In the genomic region with DNA sequence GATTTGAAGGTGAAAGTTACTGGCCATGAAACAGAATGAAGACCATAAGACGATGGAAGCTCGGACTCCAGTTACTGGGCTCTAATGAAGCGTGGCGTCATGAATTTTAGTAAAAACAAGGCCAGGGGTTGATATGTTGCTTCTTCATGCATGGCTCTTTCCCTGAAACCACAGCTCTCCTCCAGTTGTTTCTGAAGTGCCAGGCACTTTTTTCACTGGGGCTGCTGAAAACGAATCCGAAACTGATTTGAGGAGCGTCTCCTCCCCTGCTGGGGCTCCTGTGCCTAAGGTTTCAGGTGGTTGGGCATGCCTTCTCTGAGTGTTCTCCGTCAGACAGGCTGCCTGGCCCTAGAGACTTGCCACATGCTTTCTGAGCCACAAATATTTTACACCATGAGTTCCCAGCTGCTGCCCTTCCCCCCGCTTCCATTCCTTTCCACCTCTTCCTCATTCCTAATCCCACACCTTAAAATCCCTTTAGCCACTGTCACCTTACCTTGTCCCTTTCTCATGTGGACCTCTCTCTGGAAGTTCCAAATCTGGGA, we compare ENCODE assay signal across 8 cellular contexts. TPM values are rescaled to one million over a fixed set of nuclear protein-coding genes. Genes with fewer than 3 reads are reported as not detected.
DNase-seq lines count a peak whose midpoint lies in the region; ATAC-seq and TF ChIP-seq lines count a peak whose summit lies in the region.

No MANE protein-coding gene starts in this region.

- POLR2A ChIA-PET in CD8-positive, alpha-beta memory T cell (lab: Charles Lee) = interaction anchor here (1.1 to 2.1 kb wide), 2 partner anchors 12 to 16 kb away, joined by 3 to 11 read pairs; partner anchors contain the start of gene CDC27

- peak overlapping the region; percentile 51 for H3K9ac ChIP-seq in MM.1S (ENCODE audit: low read length)
- no peak overlapping the region for H3K9ac ChIP-seq in trophoblast cell (ENCODE audit: low read length)

- peak overlapping the region; percentile 65 to 93 (median 84) for H3K4me3 Mint-ChIP-seq in CD8-positive, alpha-beta memory T cell

- no peak for TF ChIP-seq CTCF in MM.1S (IDR thresholded peaks at IDR 0.05; ENCODE audit: low read length)
- no peak for TF ChIP-seq CTCF in fibroblast of mammary gland (conservative IDR thresholded peaks at IDR 0.05; ENCODE audit: control insufficient read depth, insufficient read depth, low read depth, low read length)

- no peak overlapping the region for H3K4ac ChIP-seq in trophoblast cell (ENCODE audit: low read depth, low read length)

- no peaks in the 10 kb centered on the region for H4K20me1 ChIP-seq in MM.1S (ENCODE audit: insufficient read depth, low read length)

- peak overlapping the region; percentile 34 for H2BK12ac ChIP-seq in trophoblast cell (ENCODE audit: low read length)

- H3K27me3 ChIP-seq in CD8-positive, alpha-beta memory T cell (ENCODE audit: insufficient read depth, low read length, poor library complexity, severe bottlenecking) = no peaks in the 10 kb centered on the region
- no peaks in the 10 kb centered on the region for H3K27me3 ChIP-seq in MM.1S (replicated peaks; ENCODE audit: insufficient read depth, low read length)
- H3K27me3 ChIP-seq in trophoblast cell (ENCODE audit: insufficient read depth, low read length) = no peaks in the 10 kb centered on the region

- H3K9me3 ChIP-seq in CD8-positive, alpha-beta memory T cell (ENCODE audit: low read length) = no peaks in the 10 kb centered on the region
- H3K9me3 ChIP-seq in MM.1S (replicated peaks; ENCODE audit: insufficient read depth, low read length) (no peaks in the 10 kb centered on the region), trophoblast cell (ENCODE audit: insufficient read depth, low read depth, low read length) (no peaks in the 10 kb centered on the region)

- peaks cover 50 to 57% (median 51%) of the 10 kb centered on the region in 3 donors for H3K4me1 Mint-ChIP-seq in CD8-positive, alpha-beta memory T cell

- H2AFZ ChIP-seq in MM.1S (ENCODE audit: low read length) (peak overlapping the region; percentile 86), trophoblast cell (ENCODE audit: insufficient read depth, low read length, poor library complexity) (no peak overlapping the region)

- H3K9me3 Mint-ChIP-seq in CD8-positive, alpha-beta memory T cell = no peaks in the 10 kb centered on the region

- peak overlapping the region; percentile 21 for H3K14ac ChIP-seq in trophoblast cell (ENCODE audit: low read length)

- H3K36me3 ChIP-seq in CD8-positive, alpha-beta memory T cell (ENCODE audit: insufficient read depth, low read length) = no peaks in the 10 kb centered on the region
- no peaks in the 10 kb centered on the region for H3K36me3 ChIP-seq in MM.1S (replicated peaks; ENCODE audit: insufficient read depth, low read length)
- H3K36me3 ChIP-seq in trophoblast cell (ENCODE audit: control insufficient read depth in 1 of 2, insufficient read depth in 2 of 2, low read length in 2 of 2) = no peaks in the 10 kb centered on the region

- peak overlapping the region; percentile 47 for H2BK5ac ChIP-seq in trophoblast cell (ENCODE audit: low read depth, low read length, poor library complexity)

- no peak overlapping the region for H4K8ac ChIP-seq in trophoblast cell (ENCODE audit: low read depth, low read length)

- H3K27ac ChIP-seq in CD8-positive, alpha-beta memory T cell (ENCODE audit: low read depth, low read length) = peak overlapping the region; percentile 77
- H3K27ac ChIP-seq in MM.1S (ENCODE audit: low read length) (peak overlapping the region; percentile 94), trophoblast cell (ENCODE audit: low read depth, low read length) (peak overlapping the region; percentile 46)

- H3K9me2 ChIP-seq in MM.1S (replicated peaks; ENCODE audit: insufficient read depth, low read length) = no peaks in the 10 kb centered on the region

- no peak overlapping the region for H3K23ac ChIP-seq in trophoblast cell (ENCODE audit: low read length)

- H3K4me3 ChIP-seq in CD8-positive, alpha-beta memory T cell (ENCODE audit: low read length) = peak overlapping the region; percentile 45
- peak overlapping the region; percentile 49 for H3K4me3 ChIP-seq in MM.1S (ENCODE audit: low read length)
- no peak overlapping the region for H3K4me3 ChIP-seq in fibroblast of mammary gland (ENCODE audit: control insufficient read depth, low read depth, low read length)
- H3K4me3 ChIP-seq in trophoblast cell (ENCODE audit: low read depth, low read length) = no peak overlapping the region

- 89% methylated on average over 1 of the region's 9 CpGs for WGBS in trophoblast cell (ENCODE audit: extremely low coverage, insufficient coverage, insufficient read length)

- CTCF ChIA-PET in CD8-positive, alpha-beta memory T cell (lab: Charles Lee) = interaction anchor here (1.1 to 1.8 kb wide), 5 partner anchors 10 to 30 kb away, joined by 3 to 8 read pairs (median 3); no protein-coding TSS in a partner anchor

- H3K4me2 ChIP-seq in MM.1S (ENCODE audit: low read depth, low read length) = peak overlapping the region; percentile 84
- peak overlapping the region; percentile 2 for H3K4me2 ChIP-seq in trophoblast cell (ENCODE audit: low read length)

- H3K27ac Mint-ChIP-seq in CD8-positive, alpha-beta memory T cell = peak overlapping the region; percentile 88 to 98 (median 96)

- no peaks in the 10 kb centered on the region for H3K79me2 ChIP-seq in MM.1S (ENCODE audit: low read length)
- H3K79me2 ChIP-seq in trophoblast cell (ENCODE audit: control insufficient read depth, insufficient read depth, low read length, poor library complexity) = no peaks in the 10 kb centered on the region

- peaks cover 6% of the 10 kb centered on the region for H3K79me1 ChIP-seq in trophoblast cell (ENCODE audit: low read length)

- peak overlapping the region; percentile 58 for H4K91ac ChIP-seq in trophoblast cell (ENCODE audit: low read depth, low read length)

- H3F3A ChIP-seq in MM.1S (ENCODE audit: insufficient read depth, low read length) = peaks cover 36% of the 10 kb centered on the region

- peak; percentile 51 to 81 (median 67) for DNase-seq in CD8-positive, alpha-beta memory T cell
- DNase-seq in MM.1S = peak; percentile 95
- DNase-seq in activated T-cell treated with anti-CD3 and anti-CD28 coated beads for 24 hours (ENCODE audit: low read depth) = peak; percentile 56
- peak; percentile 65 for DNase-seq in fibroblast of mammary gland (ENCODE audit: low read depth)
- peak; percentile 90 to 94 for DNase-seq in trophoblast cell
- no peak for DNase-seq in NCI-H748 treated with DMSO at 0.1 percent for 48 hours (lab: John Stamatoyannopoulos, UW)
- no peak for DNase-seq in T1000 (lab: John Stamatoyannopoulos, UW)

- peak; percentile 37 for ATAC-seq in GM21367 (IDR thresholded peaks at IDR 0.05; ENCODE audit: unreplicated experiment)

- H3K36me3 Mint-ChIP-seq in CD8-positive, alpha-beta memory T cell = no peaks in the 10 kb centered on the region

- H3K18ac ChIP-seq in trophoblast cell (ENCODE audit: low read length) = peak overlapping the region; percentile 50

- no peak overlapping the region for H4K12ac ChIP-seq in trophoblast cell (ENCODE audit: low read depth, low read length)

- peak overlapping the region; percentile 23 for H2BK120ac ChIP-seq in trophoblast cell (ENCODE audit: insufficient read depth, low read length, poor library complexity)

- H3K4me1 ChIP-seq in CD8-positive, alpha-beta memory T cell (ENCODE audit: insufficient read depth, low read length) = peaks cover 39% of the 10 kb centered on the region
- H3K4me1 ChIP-seq in MM.1S (ENCODE audit: low read length) (peaks cover 41% of the 10 kb centered on the region), trophoblast cell (ENCODE audit: control insufficient read depth in 1 of 2, insufficient read depth in 2 of 2, low read length in 2 of 2) (peaks cover 25 to 35% of the 10 kb centered on the region in 2 experiments)

- H3K27me3 Mint-ChIP-seq in CD8-positive, alpha-beta memory T cell = peaks cover 0 to 2% of the 10 kb centered on the region in 2 donors

- peak overlapping the region; percentile 66 for H2AK5ac ChIP-seq in trophoblast cell (ENCODE audit: low read length)

RNA-seq across cellular contexts. Expression of gene MYL4, which starts 3.7 kb away (rescaled TPM):
- not detected for total RNA-seq in CD8-positive, alpha-beta memory T cell
- polyA plus RNA-seq in CD8-positive, alpha-beta memory T cell = not detected
- 12.4 and 12.9 TPM in 2 replicates for polyA plus RNA-seq in trophoblast cell (2013)

RNA-seq across cellular contexts. Expression of gene CDC27, which starts 16.4 kb away (rescaled TPM):
- total RNA-seq in CD8-positive, alpha-beta memory T cell = 100 to 1,000 TPM; 113 to 116 TPM
- 96.2 TPM for polyA plus RNA-seq in CD8-positive, alpha-beta memory T cell
- polyA plus RNA-seq in trophoblast cell (2013) = 46.2 and 48.6 TPM in 2 replicates

RNA-seq across cellular contexts. Expression of gene ITGB3, which starts 48.1 kb away (rescaled TPM):
- total RNA-seq in CD8-positive, alpha-beta memory T cell = under 1 TPM; 0.07 to 0.13 TPM
- polyA plus RNA-seq in CD8-positive, alpha-beta memory T cell = not detected
- polyA plus RNA-seq in trophoblast cell (2013) = 3.7 and 4.4 TPM in 2 replicates

Comparison
In these comparisons a context has a peak if more than half of its experiments do, and no peak if none do; other contexts are left out.
1. DNase-seq: peak in CD8-positive, alpha-beta memory T cell (5 of 5), MM.1S (single experiment), activated T-cell treated with anti-CD3 and anti-CD28 coated beads for 24 hours (single experiment), fibroblast of mammary gland (single experiment) and trophoblast cell (2 of 2); none in NCI-H748 treated with DMSO at 0.1 percent for 48 hours (single experiment) and T1000 (single experiment).
2. H3K4me3 ChIP-seq: peak in CD8-positive, alpha-beta memory T cell (single experiment) and MM.1S (single experiment); none in fibroblast of mammary gland (single experiment) and trophoblast cell (single experiment).
3. Peak in every context shown above with its lines, with median percentiles within 50 percentile points of each other: H3K27ac ChIP-seq.